ENCODE assay signal across 1 cellular context in the genomic region with DNA sequence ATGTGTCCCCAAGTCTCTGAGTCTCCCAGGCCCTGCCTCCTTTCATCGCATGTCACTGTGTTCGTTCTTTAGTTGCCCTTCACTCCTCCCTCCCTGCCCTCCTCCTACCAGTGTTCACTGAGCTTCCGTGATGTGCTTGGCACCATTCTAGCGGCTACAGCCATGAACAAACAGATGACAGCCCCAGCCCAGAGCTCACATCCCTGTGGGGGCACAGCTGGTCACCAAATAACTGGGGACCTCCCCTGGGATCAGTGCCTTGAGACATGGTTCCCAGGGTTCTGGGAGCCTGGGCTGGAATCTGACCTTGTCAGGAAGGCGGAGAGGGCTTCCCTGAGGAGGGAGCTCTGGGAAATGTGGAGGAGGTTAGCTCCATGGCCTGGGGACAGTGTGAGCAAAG.
TF ChIP-seq lines count a peak whose summit lies in the region.

No MANE protein-coding gene starts in this region.

TF ChIP-seq in H1, 55 proteins besides CTCF, POLR2A, EP300 and RAD21:
- TF ChIP-seq CTBP2 (IDR thresholded peaks at IDR 0.05; ENCODE audit: borderline replicate concordance, insufficient read depth, insufficient read length, low read length), result no peak
- no peak for TF ChIP-seq SIN3A (conservative IDR thresholded peaks at IDR 0.05 in 1 of 2, IDR thresholded peaks at IDR 0.05 in 1 of 2; ENCODE audit: low read depth in 1 of 2, low read length in 2 of 2)
- no peak for TF ChIP-seq ASH2L (IDR thresholded peaks at IDR 0.05; ENCODE audit: low read length)
- no peak for TF ChIP-seq TAF7 (optimal IDR thresholded peaks at IDR 0.05; ENCODE audit: borderline replicate concordance, low read depth, low read length)
- TF ChIP-seq TEAD4 (IDR thresholded peaks at IDR 0.05; ENCODE audit: low read depth, low read length), result no peak
- no peak for TF ChIP-seq CREB1 (IDR thresholded peaks at IDR 0.05)
- TF ChIP-seq CHD2 (IDR thresholded peaks at IDR 0.05; ENCODE audit: low read length), result no peak
